In genomic region chr6:32189082-32189741, GRCh38 we compare ENCODE assay signal across 6 cellular contexts. TPM values are rescaled to one million over a fixed set of nuclear protein-coding genes. Genes with fewer than 3 reads are reported as not detected.
DNase-seq lines count a peak whose midpoint lies in the region; TF ChIP-seq lines count a peak whose summit lies in the region.

No MANE protein-coding gene starts in this region.

- peaks cover 42% of the 10 kb centered on the region for H3F3A ChIP-seq in neural progenitor cell (ENCODE audit: low read depth)

- no peaks in the 10 kb centered on the region for H3K9me3 ChIP-seq in HAP-1
- H3K9me3 ChIP-seq in mammary epithelial cell (replicated peaks; ENCODE audit: insufficient read depth, low read length): no peaks in the 10 kb centered on the region
- H3K9me3 ChIP-seq in neural progenitor cell (ENCODE audit: low read depth): no peaks in the 10 kb centered on the region

- H3K27me3 Mint-ChIP-seq in neural progenitor cell (ENCODE audit: insufficient read depth, low read depth): peaks cover 12% of the 10 kb centered on the region

- H3K79me2 ChIP-seq in mammary epithelial cell (ENCODE audit: insufficient read depth, low read length) (peaks cover 25% of the 10 kb centered on the region), neural progenitor cell (ENCODE audit: low read depth) (peaks cover 36% of the 10 kb centered on the region)

- peak overlapping the region; percentile 84 for H3K4me2 ChIP-seq in mammary epithelial cell (ENCODE audit: insufficient read depth, low read depth, low read length)
- peak overlapping the region; percentile 99 for H3K4me2 ChIP-seq in neural progenitor cell

- in situ Hi-C loops in HAP-1 (cut with MboI; ENCODE audit: low sequenced_read_pairs) (no loop called here), mammary epithelial cell (cut with MboI; ENCODE audit: low sequenced_read_pairs in 2 of 2) (no loop called here)

- intact Hi-C loops in mammary epithelial cell (cut with micrococcal nuclease): no loop called here

- no TSS peak for BruUV-seq in mammary epithelial cell (replicated peaks; lab: Mats Ljungman, UMichigan)

- dilution Hi-C loops in mammary epithelial cell (cut with HindIII; ENCODE audit: low sequenced_read_pairs): no loop called here

- H3K36me3 ChIP-seq in HAP-1 (replicated peaks): peaks cover 29% of the 10 kb centered on the region
- H3K36me3 ChIP-seq in mammary epithelial cell (ENCODE audit: insufficient read depth, low read length): no peaks in the 10 kb centered on the region
- no peaks in the 10 kb centered on the region for H3K36me3 ChIP-seq in neural progenitor cell

- H3K9ac ChIP-seq in mammary epithelial cell (ENCODE audit: insufficient read depth, low read length) (peak overlapping the region; percentile 59), neural progenitor cell (peak overlapping the region; percentile 59)

- CTCF ChIA-PET in mammary epithelial cell (lab: Charles Lee; ENCODE audit: low non-redundant PET): no interaction called here

- peak overlapping the region; percentile 52 for H3K4me3 ChIP-seq in HAP-1
- H3K4me3 ChIP-seq in mammary epithelial cell (replicated peaks in 1 of 3; ENCODE audit: insufficient read depth in 1 of 3, low read depth in 2 of 3, low read length in 3 of 3): peak overlapping the region; percentile 55 to 63 (median 59)
- H3K4me3 ChIP-seq in neural progenitor cell: peak overlapping the region; percentile 88

- H3K27me3 ChIP-seq in HAP-1 (ENCODE audit: low read depth) (no peaks in the 10 kb centered on the region), mammary epithelial cell (ENCODE audit: insufficient read depth, low read length) (no peaks in the 10 kb centered on the region), neural progenitor cell (no peaks in the 10 kb centered on the region)

- H3K27ac ChIP-seq in mammary epithelial cell (ENCODE audit: insufficient read depth, low read depth, low read length): peak overlapping the region; percentile 43
- peak overlapping the region; percentile 66 for H3K27ac ChIP-seq in neural progenitor cell

- H3K4me1 Mint-ChIP-seq in neural progenitor cell: peaks cover 62% of the 10 kb centered on the region

- peak overlapping the region; percentile 93 for H3K4me3 Mint-ChIP-seq in neural progenitor cell

- H3K9me3 Mint-ChIP-seq in neural progenitor cell: no peaks in the 10 kb centered on the region

- no peak for DNase-seq in HAP-1 (ENCODE audit: low spot score in 2 of 2)
- DNase-seq in mammary epithelial cell: no peak
- DNase-seq in neural progenitor cell (ENCODE audit: low spot score): no peak
- DNase-seq in stimulated activated CD4-positive, alpha-beta T cell treated with anti-CD3 and anti-CD28 coated beads, Interleukin-4, amount 100 ng/mL, for 24 hours: no peak
- DNase-seq in NCI-H2171 (lab: John Stamatoyannopoulos, UW): no peak
- no peak for DNase-seq in SHP77 (lab: John Stamatoyannopoulos, UW)

- H2AFZ ChIP-seq in mammary epithelial cell (ENCODE audit: low read depth, low read length) (no peak overlapping the region), neural progenitor cell (replicated peaks) (no peak overlapping the region)

- peak overlapping the region; percentile 96 for H3K27ac Mint-ChIP-seq in neural progenitor cell

- TF ChIP-seq CTCF in mammary epithelial cell (conservative IDR thresholded peaks at IDR 0.05 in 1 of 2, IDR thresholded peaks at IDR 0.05 in 1 of 2; ENCODE audit: extremely low read depth in 1 of 2, insufficient read depth in 1 of 2, low read depth in 1 of 2, low read length in 2 of 2) (no peak), neural progenitor cell (IDR thresholded peaks at IDR 0.05) (no peak)

- peaks cover 15% of the 10 kb centered on the region for H3K36me3 Mint-ChIP-seq in neural progenitor cell

- H4K20me1 ChIP-seq in mammary epithelial cell (ENCODE audit: insufficient read depth, low read length) (no peaks in the 10 kb centered on the region), neural progenitor cell (ENCODE audit: low read depth) (peaks cover 27% of the 10 kb centered on the region)

- H3K4me1 ChIP-seq in HAP-1: peaks cover 5% of the 10 kb centered on the region; the same call in 1 of the 2 replicates
- peaks cover 9% of the 10 kb centered on the region for H3K4me1 ChIP-seq in mammary epithelial cell (ENCODE audit: insufficient read depth, low read length)
- peaks cover 20% of the 10 kb centered on the region for H3K4me1 ChIP-seq in neural progenitor cell

- no CpG with 5 or more reads among the region's 10 CpGs for WGBS in mammary epithelial cell (ENCODE audit: low coverage, missing lambda C conversion rate)

RNA-seq across cellular contexts. Expression of gene PBX2, which starts 0.8 kb away (rescaled TPM):
- total RNA-seq in mammary epithelial cell (10 to 100 TPM; 28.5 to 59.1 TPM), neural progenitor cell (ENCODE audit: low replicate concordance) (53.3 and 114 TPM in 2 replicates)
- 39.1 TPM for polyA plus RNA-seq in mammary epithelial cell
- 30.7 TPM for polyA minus RNA-seq in mammary epithelial cell

RNA-seq across cellular contexts. Expression of gene GPSM3, which starts 3.2 kb away (rescaled TPM):
- total RNA-seq in mammary epithelial cell: 1 to 10 TPM; 1.7 to 3.1 TPM
- 3.9 TPM for polyA plus RNA-seq in mammary epithelial cell
- polyA minus RNA-seq in mammary epithelial cell: 1.3 TPM
- total RNA-seq in neural progenitor cell (ENCODE audit: low replicate concordance): 3.4 and 4.5 TPM in 2 replicates

RNA-seq across cellular contexts. Expression of gene AGER, which starts 5.2 kb away (rescaled TPM):
- total RNA-seq in mammary epithelial cell (1 to 10 TPM in 1 of 2 donors, under 1 TPM in 1; 0.33 to 6.1 TPM), neural progenitor cell (ENCODE audit: low replicate concordance) (1.1 and 1.4 TPM in 2 replicates)
- polyA plus RNA-seq in mammary epithelial cell: 1.8 TPM
- not detected for polyA minus RNA-seq in mammary epithelial cell

RNA-seq across cellular contexts. Expression of gene RNF5, which starts 11.0 kb away (rescaled TPM):
- total RNA-seq in mammary epithelial cell (10 to 100 TPM; 28.4 to 28.7 TPM), neural progenitor cell (ENCODE audit: low replicate concordance) (129 and 169 TPM in 2 replicates)
- polyA plus RNA-seq in mammary epithelial cell: 65.3 TPM
- 47.0 TPM for polyA minus RNA-seq in mammary epithelial cell

RNA-seq across cellular contexts. Expression of gene AGPAT1, which starts 13.3 kb away (rescaled TPM):
- total RNA-seq in mammary epithelial cell (10 to 100 TPM; 32.5 to 56.5 TPM), neural progenitor cell (ENCODE audit: low replicate concordance) (46.9 and 105 TPM in 2 replicates)
- 97.8 TPM for polyA plus RNA-seq in mammary epithelial cell
- polyA minus RNA-seq in mammary epithelial cell: 143 TPM
